17 cellular contexts compared by ENCODE assay signal in genomic region chr5:60961685-60962084, GRCh38. TPM values are rescaled to one million over a fixed set of nuclear protein-coding genes. Genes with fewer than 3 reads are reported as not detected.
DNase-seq lines count a peak whose midpoint lies in the region; ATAC-seq and TF ChIP-seq lines count a peak whose summit lies in the region.
"Had no signal": no experiment of that assay in that cellular context is flagged by ENCODE, and none has a peak within 500 bp of the region (broad histone marks: within the 10 kb centered on the region; RNA-seq: fewer than 3 reads in every experiment).

No MANE protein-coding gene starts in this region.

- no peak overlapping the region for H4K8ac ChIP-seq in mesenchymal stem cell (ENCODE audit: low read length)

- no peaks in the 10 kb centered on the region for H3K27me3 Mint-ChIP-seq in activated T-cell treated with anti-CD3 and anti-CD28 coated beads, Interleukin-2, amount 50 U/mL, for 24 hours
- H3K27me3 Mint-ChIP-seq in T-helper 2 cell treated with Interferon-gamma antibody and Interleukin-4, amounts not matched to agents 5 μg/mL and 100 μg/mL, for 36 hours (ENCODE audit: low read depth): no peaks in the 10 kb centered on the region
- H3K27me3 Mint-ChIP-seq: CD4-positive, alpha-beta memory T cell; naive thymus-derived CD8-positive, alpha-beta T cell had no signal

- no peak overlapping the region for H3K27ac Mint-ChIP-seq in activated T-cell treated with anti-CD3 and anti-CD28 coated beads, Interleukin-2, amount 50 U/mL, for 24 hours
- no peak overlapping the region for H3K27ac Mint-ChIP-seq in T-helper 2 cell treated with Interferon-gamma antibody and Interleukin-4, amounts not matched to agents 5 μg/mL and 100 μg/mL, for 36 hours
- H3K27ac Mint-ChIP-seq: CD4-positive, alpha-beta memory T cell; naive thymus-derived CD8-positive, alpha-beta T cell had no signal

- in situ Hi-C loops in brain microvascular endothelial cell (cut with HindIII; ENCODE audit: low pct_ligation_motif_present, low sequenced_read_pairs): no loop called here

- H3K9me3 ChIP-seq in mesenchymal stem cell (ENCODE audit: control insufficient read depth, low read length): peaks cover 4% of the 10 kb centered on the region

- no peak overlapping the region for H3K18ac ChIP-seq in mesenchymal stem cell (ENCODE audit: low read depth in 1 of 2, low read length in 2 of 2)

- WGBS in mesenchymal stem cell: no CpG with 5 or more reads among the region's 2 CpGs

- H3K79me1 ChIP-seq in mesenchymal stem cell (replicated peaks; ENCODE audit: low read length, poor library complexity, severe bottlenecking): peaks cover 14% of the 10 kb centered on the region

- no peak overlapping the region for H3K14ac ChIP-seq in mesenchymal stem cell (ENCODE audit: low read length in 2 of 2)

- H3K4me3 ChIP-seq in NB4 (ENCODE audit: low read depth, low read length) (no peak overlapping the region), brain microvascular endothelial cell (ENCODE audit: low read depth, low read length) (no peak overlapping the region), mesenchymal stem cell (ENCODE audit: insufficient read depth in 1 of 2, low read depth in 1 of 2, low read length in 2 of 2) (no peak overlapping the region)
- H3K4me3 ChIP-seq: left ventricle myocardium inferior had no signal

- no peak overlapping the region for H2AFZ ChIP-seq in mesenchymal stem cell (ENCODE audit: low read depth, low read length)

- H3K27ac ChIP-seq in brain microvascular endothelial cell (no peak overlapping the region), mesenchymal stem cell (ENCODE audit: low read length, poor library complexity, severe bottlenecking) (no peak overlapping the region)
- H3K27ac ChIP-seq: left ventricle myocardium inferior had no signal

- TF ChIP-seq CTCF in NB4 (IDR thresholded peaks at IDR 0.05; ENCODE audit: low read depth, low read length) (no peak), brain microvascular endothelial cell (IDR thresholded peaks at IDR 0.05; ENCODE audit: low read depth, low read length, missing control alignments) (no peak)

- H3K4ac ChIP-seq in mesenchymal stem cell (ENCODE audit: low read depth in 1 of 2, low read length in 2 of 2): no peak overlapping the region

- no peak overlapping the region for H2BK120ac ChIP-seq in mesenchymal stem cell (ENCODE audit: low read depth, low read length)

- no peak overlapping the region for H2BK15ac ChIP-seq in mesenchymal stem cell (ENCODE audit: low read depth, poor library complexity, severe bottlenecking)

- peaks cover 19% of the 10 kb centered on the region for H3K9me3 Mint-ChIP-seq in activated T-cell treated with anti-CD3 and anti-CD28 coated beads, Interleukin-2, amount 50 U/mL, for 24 hours
- peaks cover 9% of the 10 kb centered on the region for H3K9me3 Mint-ChIP-seq in T-helper 2 cell treated with Interferon-gamma antibody and Interleukin-4, amounts not matched to agents 5 μg/mL and 100 μg/mL, for 36 hours

- no peak overlapping the region for H2BK5ac ChIP-seq in mesenchymal stem cell (ENCODE audit: low read depth, low read length, poor library complexity, severe bottlenecking)

- H3K36me3 Mint-ChIP-seq in activated T-cell treated with anti-CD3 and anti-CD28 coated beads, Interleukin-2, amount 50 U/mL, for 24 hours (ENCODE audit: low read depth): peaks cover 20% of the 10 kb centered on the region
- peaks cover 3% of the 10 kb centered on the region for H3K36me3 Mint-ChIP-seq in T-helper 2 cell treated with Interferon-gamma antibody and Interleukin-4, amounts not matched to agents 5 μg/mL and 100 μg/mL, for 36 hours (ENCODE audit: low read depth)

- no peak for TF ChIP-seq POLR2A in NB4 (IDR thresholded peaks at IDR 0.05; ENCODE audit: extremely low read depth, insufficient read length)

- no peak overlapping the region for H3K9ac ChIP-seq in mesenchymal stem cell (ENCODE audit: low read length)

- peaks cover 14% of the 10 kb centered on the region for H3K4me1 Mint-ChIP-seq in activated T-cell treated with anti-CD3 and anti-CD28 coated beads, Interleukin-2, amount 50 U/mL, for 24 hours (ENCODE audit: low read depth)
- no peaks in the 10 kb centered on the region for H3K4me1 Mint-ChIP-seq in T-helper 2 cell treated with Interferon-gamma antibody and Interleukin-4, amounts not matched to agents 5 μg/mL and 100 μg/mL, for 36 hours (ENCODE audit: low read depth)

- no peaks in the 10 kb centered on the region for H3K27me3 ChIP-seq in brain microvascular endothelial cell (replicated peaks)
- H3K27me3 ChIP-seq in mesenchymal stem cell (ENCODE audit: control insufficient read depth in 1 of 2, insufficient read depth in 1 of 2, low read length in 2 of 2): no peaks in the 10 kb centered on the region

- DNase-seq in GF-D8 (lab: John Stamatoyannopoulos, UW) (peak; percentile 49), NB4 (ENCODE audit: low read depth) (peak; percentile 73), brain microvascular endothelial cell (peak; percentile 27), mesenchymal stem cell (peak; percentile 52)
- no peak for DNase-seq in activated T-cell treated with anti-CD3 and anti-CD28 coated beads, Interleukin-2, amount 50 U/mL, for 24 hours
- DNase-seq in T-helper 2 cell treated with Interferon-gamma antibody and Interleukin-4, amounts not matched to agents 5 μg/mL and 100 μg/mL, for 36 hours (ENCODE audit: low spot score): no peak
- DNase-seq: activated CD8-positive, alpha-beta memory T cell treated with anti-CD3 and anti-CD28 coated beads for 24 hours; CD4-positive, alpha-beta memory T cell; central memory CD4-positive, alpha-beta T cell; hypothalamus; left ventricle myocardium inferior; naive thymus-derived CD8-positive, alpha-beta T cell; NCI-H146; NCI-H526; right cardiac atrium; stimulated activated CD4-positive, alpha-beta T cell treated with anti-CD3 and anti-CD28 coated beads, Interleukin-4, amount 100 ng/mL, for 1 hour had no signal

- H3K4me2 ChIP-seq in mesenchymal stem cell (ENCODE audit: low read length, poor library complexity, severe bottlenecking): no peak overlapping the region

- H2BK12ac ChIP-seq in mesenchymal stem cell (ENCODE audit: low read length in 2 of 2): no peak overlapping the region

- ATAC-seq in GM18909 (IDR thresholded peaks at IDR 0.05; ENCODE audit: poor library complexity, unreplicated experiment): no peak
- ATAC-seq: naive thymus-derived CD8-positive, alpha-beta T cell; right cardiac atrium had no signal

- no peak overlapping the region for H2AK5ac ChIP-seq in mesenchymal stem cell (ENCODE audit: low read length, severe bottlenecking)

- H3K36me3 ChIP-seq in brain microvascular endothelial cell (replicated peaks): no peaks in the 10 kb centered on the region
- no peaks in the 10 kb centered on the region for H3K36me3 ChIP-seq in mesenchymal stem cell (ENCODE audit: control insufficient read depth in 1 of 2, insufficient read depth in 2 of 2, low read depth in 1 of 2, low read length in 2 of 2)
- H3K36me3 ChIP-seq: left ventricle myocardium inferior had no signal

- no peak overlapping the region for H3K4me3 Mint-ChIP-seq in activated T-cell treated with anti-CD3 and anti-CD28 coated beads, Interleukin-2, amount 50 U/mL, for 24 hours
- no peak overlapping the region for H3K4me3 Mint-ChIP-seq in T-helper 2 cell treated with Interferon-gamma antibody and Interleukin-4, amounts not matched to agents 5 μg/mL and 100 μg/mL, for 36 hours
- H3K4me3 Mint-ChIP-seq: CD4-positive, alpha-beta memory T cell; naive thymus-derived CD8-positive, alpha-beta T cell had no signal

- H3K23ac ChIP-seq in mesenchymal stem cell (ENCODE audit: low read length in 2 of 2): no peak overlapping the region

- H3K4me1 ChIP-seq in mesenchymal stem cell (ENCODE audit: control insufficient read depth, insufficient read depth, low read depth, low read length): no peaks in the 10 kb centered on the region

- no peak overlapping the region for H4K91ac ChIP-seq in mesenchymal stem cell (ENCODE audit: low read length)

RNA-seq across cellular contexts. Expression of gene NDUFAF2, which starts 16.7 kb away (rescaled TPM):
- 119 TPM for polyA plus RNA-seq in mesenchymal stem cell (2013, experiment 1 of 2)
- polyA plus RNA-seq in mesenchymal stem cell (2013, experiment 2 of 2): 118 TPM

RNA-seq across cellular contexts. Expression of gene ERCC8, which starts 16.8 kb away (rescaled TPM):
- 7.6 TPM for polyA plus RNA-seq in mesenchymal stem cell (2013, experiment 1 of 2)
- polyA plus RNA-seq in mesenchymal stem cell (2013, experiment 2 of 2): 7.9 TPM

Comparison
In these comparisons a context has a peak if more than half of its experiments do, and no peak if none do; other contexts are left out.
1. DNase-seq: peak in GF-D8 (single experiment), NB4 (single experiment), brain microvascular endothelial cell (single experiment) and mesenchymal stem cell (single experiment); none in activated T-cell treated with anti-CD3 and anti-CD28 coated beads, Interleukin-2, amount 50 U/mL, for 24 hours (single experiment) and T-helper 2 cell treated with Interferon-gamma antibody and Interleukin-4, amounts not matched to agents 5 μg/mL and 100 μg/mL, for 36 hours (single experiment).